In the genomic region with DNA sequence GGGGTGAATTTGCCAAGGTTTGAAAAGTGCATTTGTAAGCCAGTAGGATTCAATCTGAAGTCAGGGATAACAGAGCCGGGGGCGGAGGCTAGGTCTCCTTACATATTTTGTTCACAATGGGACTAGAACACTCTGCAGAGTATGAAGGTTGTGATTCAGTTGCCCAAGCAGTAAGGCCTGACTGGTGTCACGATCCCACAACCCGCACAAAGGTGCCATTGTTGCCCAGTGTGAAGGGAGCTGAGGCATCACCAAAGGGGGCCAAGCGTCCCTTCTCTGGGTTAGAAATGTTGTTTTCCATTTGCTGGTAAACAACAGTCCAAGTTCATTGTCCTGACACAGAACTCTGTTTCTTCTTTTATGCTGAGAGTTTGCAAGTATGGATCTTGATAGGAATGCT, we compare ENCODE assay signal across 14 cellular contexts.
DNase-seq lines count a peak whose midpoint lies in the region; ATAC-seq lines count a peak whose summit lies in the region.
"Had no signal": no experiment of that assay in that cellular context is flagged by ENCODE, and none has a peak within 500 bp of the region (broad histone marks: within the 10 kb centered on the region; RNA-seq: fewer than 3 reads in every experiment).

No MANE protein-coding gene starts in this region.

- no peak overlapping the region for H3K4me3 ChIP-seq in MG63
- H3K4me3 ChIP-seq: GM23248 had no signal

- DNase-seq in globus pallidus (ENCODE audit: low spot score) (peak; percentile 54), midbrain (lab: John Stamatoyannopoulos, UW) (peak; percentile 4), sciatic nerve (ENCODE audit: low spot score) (no peak), occipital lobe (lab: John Stamatoyannopoulos, UW) (no peak), MG63 (no peak), GF-D8 (lab: John Stamatoyannopoulos, UW) (no peak)
- DNase-seq: Calu3; CD4-positive, alpha-beta memory T cell; COR-L47; DMS53; DMS79 treated with DMSO at 0.1 percent for 48 hours; GM23248; H7; HCEC 1CT had no signal

- H3K9me3 ChIP-seq in MG63, result no peaks in the 10 kb centered on the region

- no peaks in the 10 kb centered on the region for H3K36me3 ChIP-seq in MG63

- intact Hi-C loops in sciatic nerve (cut with DNase I), result loop anchor here (5.0 kb wide), 1 partner anchor 69 kb away; no protein-coding TSS in a partner anchor

- no peaks in the 10 kb centered on the region for H3K27me3 ChIP-seq in MG63

- peak; percentile 48 for ATAC-seq in sciatic nerve

Comparison
In these comparisons a context has a peak if more than half of its experiments do, and no peak if none do; other contexts are left out.
1. DNase-seq: peak in globus pallidus (single experiment) and midbrain (single experiment); none in sciatic nerve (single experiment), occipital lobe (single experiment), MG63 (single experiment) and GF-D8 (single experiment).